8 cellular contexts compared by ENCODE assay signal in genomic region chr5:126777257-126777973, GRCh38. TPM values are rescaled to one million over a fixed set of nuclear protein-coding genes. Genes with fewer than 3 reads are reported as not detected.
DNase-seq lines count a peak whose midpoint lies in the region; ATAC-seq and TF ChIP-seq lines count a peak whose summit lies in the region.

No MANE protein-coding gene starts in this region.

- H3K36me3 ChIP-seq in PC-3 (ENCODE audit: low read depth, low read length), result no peaks in the 10 kb centered on the region; the same call in none of the 2 replicates

- peak; percentile 0 for ATAC-seq in HG02884 (IDR thresholded peaks at IDR 0.05; ENCODE audit: unreplicated experiment)
- peak; percentile 21 for ATAC-seq in PC-3
- ATAC-seq in stimulated activated naive CD8-positive, alpha-beta T cell treated with anti-CD3 and anti-CD28 coated beads, Interleukin-15, amount 100 ng/mL, for 72 hours, result peak; percentile 39

- H3K4me1 Mint-ChIP-seq in nephron progenitor cell, result peaks cover 29% of the 10 kb centered on the region
- H3K4me1 Mint-ChIP-seq in stimulated activated naive CD8-positive, alpha-beta T cell treated with anti-CD3 and anti-CD28 coated beads, Interleukin-15, amount 100 ng/mL, for 72 hours, result peaks cover 28% of the 10 kb centered on the region

- TF ChIP-seq CTCF in PC-3 (conservative IDR thresholded peaks at IDR 0.05; ENCODE audit: low read depth, low read length) (peak; percentile 15; the same call in 1 of the 2 replicates), fibroblast of villous mesenchyme (IDR thresholded peaks at IDR 0.05; ENCODE audit: insufficient read depth, low read depth, low read length) (no peak), nephron progenitor cell (IDR thresholded peaks at IDR 0.05) (no peak)

- H3F3A ChIP-seq in PC-3 (ENCODE audit: low read length, unreplicated experiment), result no peaks in the 10 kb centered on the region

- peaks cover 55% of the 10 kb centered on the region for H3K79me2 ChIP-seq in PC-3 (ENCODE audit: low read length)

- no peaks in the 10 kb centered on the region for H3K9me2 ChIP-seq in PC-3 (replicated peaks; ENCODE audit: low read length)

- H3K27ac ChIP-seq in PC-3 (ENCODE audit: low read length), result peak overlapping the region; percentile 87

- peak overlapping the region; percentile 93 for H2AFZ ChIP-seq in PC-3 (ENCODE audit: low read length)

- DNase-seq in NCI-H146 (lab: John Stamatoyannopoulos, UW) (peak; percentile 53), NCI-H146 treated with DMSO at 0.1 percent for 48 hours (lab: John Stamatoyannopoulos, UW; ENCODE audit: unreplicated experiment) (no peak), PC-3 (peak; percentile 52), fibroblast of villous mesenchyme (ENCODE audit: low read depth) (peak; percentile 53), nephron progenitor cell (peak; percentile 68)
- DNase-seq in activated effector memory CD4-positive, alpha-beta T cell treated with Interleukin-2 at 50 U/mL for 16 hours, result peak; percentile 56
- DNase-seq in stimulated activated naive CD8-positive, alpha-beta T cell treated with anti-CD3 and anti-CD28 coated beads, Interleukin-15, amount 100 ng/mL, for 72 hours, result peak; percentile 66 to 74

- H3K4me1 ChIP-seq in PC-3 (ENCODE audit: insufficient read depth, low read length), result peaks cover 13% of the 10 kb centered on the region

- H3K36me3 Mint-ChIP-seq in nephron progenitor cell (ENCODE audit: low read depth), result peaks cover 31% of the 10 kb centered on the region

- no TSS peak for BruUV-seq in PC-3 (replicated peaks; lab: Mats Ljungman, UMichigan)

- H3K27me3 Mint-ChIP-seq in nephron progenitor cell (ENCODE audit: low read depth, poor library complexity), result no peaks in the 10 kb centered on the region
- no peaks in the 10 kb centered on the region for H3K27me3 Mint-ChIP-seq in stimulated activated naive CD8-positive, alpha-beta T cell treated with anti-CD3 and anti-CD28 coated beads, Interleukin-15, amount 100 ng/mL, for 72 hours

- H3K27ac Mint-ChIP-seq in nephron progenitor cell, result peak overlapping the region; percentile 99
- H3K27ac Mint-ChIP-seq in stimulated activated naive CD8-positive, alpha-beta T cell treated with anti-CD3 and anti-CD28 coated beads, Interleukin-15, amount 100 ng/mL, for 72 hours, result peak overlapping the region; percentile 90 to 100

- H3K9me3 ChIP-seq in PC-3 (ENCODE audit: low read length), result no peaks in the 10 kb centered on the region

- no peaks in the 10 kb centered on the region for H3K27me3 ChIP-seq in PC-3 (ENCODE audit: low read length)

- H3K9me3 Mint-ChIP-seq in nephron progenitor cell, result peaks cover 26% of the 10 kb centered on the region
- H3K9me3 Mint-ChIP-seq in stimulated activated naive CD8-positive, alpha-beta T cell treated with anti-CD3 and anti-CD28 coated beads, Interleukin-15, amount 100 ng/mL, for 72 hours, result no peaks in the 10 kb centered on the region

- peak overlapping the region; percentile 87 for H3K4me2 ChIP-seq in PC-3 (ENCODE audit: low read length)

- H3K4me3 ChIP-seq in PC-3 (ENCODE audit: low read length) (peak overlapping the region; percentile 81), fibroblast of villous mesenchyme (ENCODE audit: low read depth, low read length) (peak overlapping the region; percentile 94)

- CTCF ChIA-PET in PC-3 (lab: Charles Lee), result interaction anchor here (0.5 to 1.7 kb wide), 6 partner anchors 19 to 435 kb away, joined by 3 to 18 read pairs (median 3); no protein-coding TSS in a partner anchor

- H3K9ac ChIP-seq in PC-3 (ENCODE audit: low read length), result peak overlapping the region; percentile 98

- POLR2A ChIA-PET in PC-3 (lab: Charles Lee; ENCODE audit: unreplicated experiment), result interaction anchor here (0.9 kb wide), 1 partner anchor 183 kb away, joined by 6 read pairs; no protein-coding TSS in a partner anchor

- intact Hi-C loops in PC-3 (cut with micrococcal nuclease), result loop anchor here (2.0 to 10.0 kb wide), 2 partner anchors 177 to 433 kb away; partner anchors contain the start of gene PHAX

- H4K20me1 ChIP-seq in PC-3 (ENCODE audit: low read length), result peaks cover 35% of the 10 kb centered on the region

- peak overlapping the region; percentile 95 for H3K4me3 Mint-ChIP-seq in nephron progenitor cell
- peak overlapping the region; percentile 91 to 98 for H3K4me3 Mint-ChIP-seq in stimulated activated naive CD8-positive, alpha-beta T cell treated with anti-CD3 and anti-CD28 coated beads, Interleukin-15, amount 100 ng/mL, for 72 hours

RNA-seq across cellular contexts. Expression of gene LMNB1, which starts 0.5 kb away (rescaled TPM):
- 119 and 151 TPM in 2 replicates for total RNA-seq in PC-3 (2014; rRNA removed)
- total RNA-seq in fibroblast of villous mesenchyme, result 31.6 and 47.9 TPM in 2 replicates
